In the genomic region with DNA sequence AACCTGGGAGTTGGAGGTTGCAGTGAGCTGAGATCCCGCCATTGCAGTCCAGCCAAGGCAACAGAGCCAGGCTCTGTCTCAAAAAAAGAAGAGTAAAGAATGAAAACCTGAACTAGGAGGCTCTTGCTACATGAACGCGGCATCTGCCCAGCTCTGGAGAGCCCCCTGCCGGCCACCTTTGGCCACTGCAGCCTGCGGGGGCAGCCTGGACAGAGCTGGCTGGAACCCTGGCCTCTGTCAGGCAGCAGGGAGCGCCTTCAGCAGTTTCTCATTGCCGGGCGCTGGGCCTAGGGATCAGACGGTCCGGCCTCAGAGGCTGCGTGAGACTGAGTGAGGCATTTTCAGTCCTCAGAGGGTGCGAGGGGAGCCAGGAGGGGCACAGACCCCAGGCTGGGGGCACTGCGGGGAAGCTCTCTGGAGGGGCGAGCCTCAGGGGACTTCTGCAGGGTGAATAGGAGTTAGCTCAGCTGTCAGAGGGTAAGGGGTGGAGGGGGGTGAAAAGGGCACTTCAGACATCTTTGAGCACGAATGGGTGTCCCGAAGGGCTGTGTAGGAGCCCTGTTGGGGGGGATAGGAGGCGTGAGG, we compare ENCODE assay signal across 9 cellular contexts. TPM values are rescaled to one million over a fixed set of nuclear protein-coding genes. Genes with fewer than 3 reads are reported as not detected.
A peak's percentile ranks its signal among the peaks of the same experiment; 100 is the strongest.
DNase-seq lines count a peak whose midpoint lies in the region; ATAC-seq and TF ChIP-seq lines count a peak whose summit lies in the region.
"Had no signal": no experiment of that assay in that cellular context is flagged by ENCODE, and none has a peak within 500 bp of the region (broad histone marks: within the 10 kb centered on the region; RNA-seq: fewer than 3 reads in every experiment).

No MANE protein-coding gene starts in this region.

- intact Hi-C loops in CD4-positive, alpha-beta memory T cell (cut with micrococcal nuclease) = loop anchor here (1.0 kb wide), 1 partner anchor 374 kb away; no protein-coding TSS in a partner anchor

- H3K9me3 Mint-ChIP-seq in CD4-positive, alpha-beta memory T cell = peaks cover 0 to 2% (median 0%) of the 10 kb centered on the region in 8 donors
- H3K9me3 Mint-ChIP-seq: T-helper 1 cell treated with Interleukin-12 subunit alpha and Interleukin-12 subunit beta and Interleukin-4 antibody, amounts not matched to agents 30 μg/mL and 1 μg/mL, for 36 hours had no signal

- peak in 4 of 5 donors; percentile 54 to 67 (median 62) for DNase-seq in CD4-positive, alpha-beta memory T cell
- DNase-seq in NCI-H146 treated with DMSO at 0.1 percent for 48 hours (lab: John Stamatoyannopoulos, UW; ENCODE audit: unreplicated experiment) (peak; percentile 47), WERI-Rb-1 (peak; percentile 91), T47D (ENCODE audit: low read depth in 1 of 2, low spot score in 1 of 2) (peak; percentile 82 to 86), iPS-NIHi7 (ENCODE audit: extremely low spot score) (peak; percentile 97)
- DNase-seq in stimulated activated CD4-positive, alpha-beta T cell treated with anti-CD3 and anti-CD28 coated beads, Interleukin-15, amount 100 ng/mL, for 24 hours = peak; percentile 82

- H3K9me3 ChIP-seq in CD4-positive, alpha-beta memory T cell (ENCODE audit: control insufficient read depth in 1 of 2, low read length in 2 of 2) = no peaks in the 10 kb centered on the region
- H3K9me3 ChIP-seq in WERI-Rb-1 (ENCODE audit: severe bottlenecking) = no peaks in the 10 kb centered on the region

- no peaks in the 10 kb centered on the region for H3K36me3 Mint-ChIP-seq in CD4-positive, alpha-beta memory T cell

- CTCF ChIA-PET in CD4-positive, alpha-beta memory T cell (lab: Charles Lee; ENCODE audit: partially characterized antibody) = interaction anchor here (0.9 to 3.2 kb wide), 17 partner anchors 9 to 400 kb away, joined by 3 to 37 read pairs (median 4); no protein-coding TSS in a partner anchor

- H3K4me3 ChIP-seq in CD4-positive, alpha-beta memory T cell (ENCODE audit: low read length in 2 of 2) = no peak overlapping the region
- H3K4me3 ChIP-seq in WERI-Rb-1 (ENCODE audit: low read depth, low read length) = no peak overlapping the region

- no peaks in the 10 kb centered on the region for H3K27me3 ChIP-seq in CD4-positive, alpha-beta memory T cell (ENCODE audit: insufficient read depth, low read length)
- H3K27me3 ChIP-seq in WERI-Rb-1 (ENCODE audit: insufficient read depth, low read depth, severe bottlenecking) = no peaks in the 10 kb centered on the region

- peaks cover 13 to 14% of the 10 kb centered on the region in 2 donors for H3K27me3 Mint-ChIP-seq in CD4-positive, alpha-beta memory T cell

- H3K36me3 ChIP-seq in CD4-positive, alpha-beta memory T cell (ENCODE audit: insufficient read depth, low read length) = no peaks in the 10 kb centered on the region
- no peaks in the 10 kb centered on the region for H3K36me3 ChIP-seq in WERI-Rb-1

- peak; percentile 65 for ATAC-seq in GM21515 (IDR thresholded peaks at IDR 0.05; ENCODE audit: unreplicated experiment)
- no peak for ATAC-seq in HG03565 (IDR thresholded peaks at IDR 0.05; ENCODE audit: unreplicated experiment)

- H3K4me1 Mint-ChIP-seq in CD4-positive, alpha-beta memory T cell = peaks cover 0 to 4% (median under 1%) of the 10 kb centered on the region in 4 donors

- TF ChIP-seq CTCF in WERI-Rb-1 (IDR thresholded peaks at IDR 0.05; ENCODE audit: low read depth, low read length) = peak; percentile 98

- no peak overlapping the region for H3K4me3 Mint-ChIP-seq in CD4-positive, alpha-beta memory T cell
- H3K4me3 Mint-ChIP-seq: T-helper 1 cell treated with Interleukin-12 subunit alpha and Interleukin-12 subunit beta and Interleukin-4 antibody, amounts not matched to agents 30 μg/mL and 1 μg/mL, for 36 hours had no signal

- in situ Hi-C loops in T47D (cut with HindIII; ENCODE audit: low pct_unique_long_range_greater_than_20kb, low sequenced_read_pairs) = no loop called here

- POLR2A ChIA-PET in CD4-positive, alpha-beta memory T cell (lab: Charles Lee; ENCODE audit: partially characterized antibody) = interaction anchor here (1.1 kb wide), 1 partner anchor 135 kb away, joined by 3 read pairs; no protein-coding TSS in a partner anchor

- no peak overlapping the region for H3K27ac ChIP-seq in CD4-positive, alpha-beta memory T cell (ENCODE audit: low read depth, low read length)
- no peak overlapping the region for H3K27ac ChIP-seq in WERI-Rb-1

- peaks cover 7% of the 10 kb centered on the region for H3K4me1 ChIP-seq in CD4-positive, alpha-beta memory T cell (ENCODE audit: insufficient read depth, low read length)

- H3K27ac Mint-ChIP-seq in CD4-positive, alpha-beta memory T cell = peak overlapping the region in 1 of 7 donors; percentile 12
- H3K27ac Mint-ChIP-seq: T-helper 1 cell treated with Interleukin-12 subunit alpha and Interleukin-12 subunit beta and Interleukin-4 antibody, amounts not matched to agents 30 μg/mL and 1 μg/mL, for 36 hours had no signal

RNA-seq across cellular contexts. Expression of gene DOK7, which starts 17.5 kb away (rescaled TPM):
- total RNA-seq in CD4-positive, alpha-beta memory T cell = not detected
- under 1 TPM in 1 of 2 donors, not detected in 1; 0.10 TPM for polyA plus RNA-seq in CD4-positive, alpha-beta memory T cell

RNA-seq across cellular contexts. Expression of gene HGFAC, which starts 38.9 kb away (rescaled TPM):
- under 1 TPM in 1 of 2 experiments, not detected in 1; 0.17 TPM for total RNA-seq in CD4-positive, alpha-beta memory T cell
- polyA plus RNA-seq in CD4-positive, alpha-beta memory T cell = not detected

RNA-seq across cellular contexts. Expression of gene LRPAP1, which starts 51.6 kb away (rescaled TPM):
- 10 to 100 TPM; 84.7 to 87.1 TPM for total RNA-seq in CD4-positive, alpha-beta memory T cell
- 100 to 1,000 TPM in 1 of 2 donors, 10 to 100 TPM in 1; 95.1 to 122 TPM for polyA plus RNA-seq in CD4-positive, alpha-beta memory T cell

Comparison
In these comparisons a context has a peak if more than half of its experiments do, and no peak if none do; other contexts are left out.
1. DNase-seq: peak in every context shown above with its lines; median percentile 97 in iPS-NIHi7; 91 in WERI-Rb-1; 84 in T47D; 82 in stimulated activated CD4-positive, alpha-beta T cell treated with anti-CD3 and anti-CD28 coated beads, Interleukin-15, amount 100 ng/mL, for 24 hours; 62 in CD4-positive, alpha-beta memory T cell; 47 in NCI-H146 treated with DMSO at 0.1 percent for 48 hours.